ENCODE assay signal across 18 cellular contexts in the genomic region with DNA sequence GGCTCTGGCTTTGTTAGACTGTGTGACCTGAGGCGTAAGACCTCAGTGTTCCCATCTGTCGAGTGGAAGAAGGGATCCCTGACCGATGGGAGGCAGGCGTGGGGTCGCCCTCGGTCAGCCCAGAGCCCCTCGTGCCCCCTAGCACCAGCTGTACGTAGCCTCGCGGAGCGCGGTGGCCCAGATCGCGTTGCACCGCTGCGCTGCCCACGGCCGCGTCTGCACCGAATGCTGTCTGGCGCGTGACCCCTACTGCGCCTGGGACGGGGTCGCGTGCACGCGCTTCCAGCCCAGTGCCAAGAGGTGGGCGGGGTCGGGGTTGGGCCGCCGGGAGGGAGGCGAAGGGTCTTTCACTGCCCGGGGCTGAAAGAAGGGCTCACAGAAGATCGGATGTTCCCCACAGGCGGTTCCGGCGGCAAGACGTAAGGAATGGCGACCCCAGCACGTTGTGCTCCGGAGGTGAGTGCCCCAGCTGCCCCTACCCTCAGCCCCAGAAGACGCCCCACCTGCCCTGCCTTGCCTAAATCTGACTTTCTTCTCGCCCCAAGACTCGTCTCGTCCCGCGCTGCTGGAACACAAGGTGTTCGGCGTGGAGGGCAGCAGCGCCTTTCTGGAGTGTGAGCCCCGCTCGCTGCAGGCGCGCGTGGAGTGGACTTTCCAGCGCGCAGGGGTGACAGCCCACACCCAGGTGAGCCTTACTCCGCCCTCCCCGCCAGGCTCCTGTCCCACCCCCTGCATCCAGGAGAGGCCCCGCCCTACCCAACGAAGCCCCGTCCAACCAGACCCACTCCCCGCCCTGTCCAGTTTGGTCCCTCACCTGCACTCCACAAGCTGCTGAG. TPM values are rescaled to one million over a fixed set of nuclear protein-coding genes. Genes with fewer than 3 reads are reported as not detected.
DNase-seq lines count a peak whose midpoint lies in the region; ATAC-seq and TF ChIP-seq lines count a peak whose summit lies in the region.
"Had no signal": no experiment of that assay in that cellular context is flagged by ENCODE, and none has a peak within 500 bp of the region (broad histone marks: within the 10 kb centered on the region; RNA-seq: fewer than 3 reads in every experiment).

No MANE protein-coding gene starts in this region.

- TF ChIP-seq CTCF in CD8-positive, alpha-beta T cell (IDR thresholded peaks at IDR 0.05), result no peak
- TF ChIP-seq CTCF in GM23338 (conservative IDR thresholded peaks at IDR 0.05; ENCODE audit: low read depth in 2 of 2), result no peak

- H3K9me3 Mint-ChIP-seq in CD8-positive, alpha-beta T cell, result no peaks in the 10 kb centered on the region
- H3K9me3 Mint-ChIP-seq in GM23338, result no peaks in the 10 kb centered on the region
- no peaks in the 10 kb centered on the region for H3K9me3 Mint-ChIP-seq in naive thymus-derived CD8-positive, alpha-beta T cell

- intact Hi-C loops in CD8-positive, alpha-beta T cell (cut with DNase I, micrococcal nuclease), result no loop called here

- H3K36me3 Mint-ChIP-seq in CD8-positive, alpha-beta T cell, result no peaks in the 10 kb centered on the region
- H3K36me3 Mint-ChIP-seq in GM23338 (ENCODE audit: low read depth), result no peaks in the 10 kb centered on the region
- no peaks in the 10 kb centered on the region for H3K36me3 Mint-ChIP-seq in naive thymus-derived CD8-positive, alpha-beta T cell

- peak overlapping the region; percentile 86 for H3K4me2 ChIP-seq in GM23338
- H3K4me2 ChIP-seq: KMS-11, PC-9 had no signal

- peaks cover 25% of the 10 kb centered on the region for H3K4me1 Mint-ChIP-seq in CD8-positive, alpha-beta T cell (ENCODE audit: low read depth)
- H3K4me1 Mint-ChIP-seq in GM23338, result peaks cover 30% of the 10 kb centered on the region
- H3K4me1 Mint-ChIP-seq in naive thymus-derived CD8-positive, alpha-beta T cell, result peaks cover 16 to 29% (median 27%) of the 10 kb centered on the region in 4 donors

- no peaks in the 10 kb centered on the region for H3K36me3 ChIP-seq in CD8-positive, alpha-beta T cell (ENCODE audit: insufficient read depth, low read length)
- H3K36me3 ChIP-seq in GM23338 (ENCODE audit: insufficient read depth) (no peaks in the 10 kb centered on the region), ectodermal cell (ENCODE audit: control insufficient read depth, insufficient read depth, low read length) (no peaks in the 10 kb centered on the region)
- H3K36me3 ChIP-seq: neutrophil, thyroid gland had no signal

- CTCF ChIA-PET in CD8-positive, alpha-beta T cell (lab: Charles Lee), result interaction anchor here (0.6 to 1.6 kb wide), 15 partner anchors 9 to 1241 kb away, joined by 3 to 19 read pairs (median 4); no protein-coding TSS in a partner anchor

- no peaks in the 10 kb centered on the region for H3K9me2 ChIP-seq in GM23338 (ENCODE audit: insufficient read depth)

- no peak for DNase-seq in CD8-positive, alpha-beta T cell
- DNase-seq in GM23338 (ENCODE audit: low spot score), result peak; percentile 78
- DNase-seq in naive thymus-derived CD8-positive, alpha-beta T cell, result no peak
- DNase-seq in HCEC 1CT, result no peak
- no peak for DNase-seq in activated gamma-delta T cell (lab: John Stamatoyannopoulos, UW)
- no peak for DNase-seq in hepatic stellate cell (ENCODE audit: low spot score)
- DNase-seq: activated CD8-positive, alpha-beta memory T cell treated with anti-CD3 and anti-CD28 coated beads for 24 hours; effector CD4-positive, alpha-beta T cell; NCI-H1436 treated with DMSO at 0.1 percent for 48 hours; PC-9; small intestine; thyroid gland had no signal

- peaks cover 10% of the 10 kb centered on the region; the same call in 1 of the 2 replicates for H3F3A ChIP-seq in GM23338 (replicated peaks; ENCODE audit: low read depth)

- no peaks in the 10 kb centered on the region for H4K20me1 ChIP-seq in GM23338 (replicated peaks; ENCODE audit: insufficient read depth)

- peaks cover 24% of the 10 kb centered on the region for H3K27me3 ChIP-seq in CD8-positive, alpha-beta T cell (ENCODE audit: insufficient read depth, low read length)
- H3K27me3 ChIP-seq in GM23338 (ENCODE audit: insufficient read depth), result peaks cover 57% of the 10 kb centered on the region
- H3K27me3 ChIP-seq in ectodermal cell (ENCODE audit: control insufficient read depth, insufficient read depth, low read length, poor library complexity, severe bottlenecking), result peaks cover 37% of the 10 kb centered on the region
- H3K27me3 ChIP-seq: thyroid gland had no signal

- no peak for ATAC-seq in CD8-positive, alpha-beta T cell
- ATAC-seq in GM23338 (peak; percentile 18), GM19455 (IDR thresholded peaks at IDR 0.05; ENCODE audit: unreplicated experiment) (no peak)
- no peak for ATAC-seq in naive thymus-derived CD8-positive, alpha-beta T cell

- H3K4me1 ChIP-seq in CD8-positive, alpha-beta T cell (ENCODE audit: insufficient read depth, low read length), result peaks cover 31% of the 10 kb centered on the region
- H3K4me1 ChIP-seq in GM23338 (ENCODE audit: insufficient read depth) (peaks cover 3% of the 10 kb centered on the region; the same call in 1 of the 2 replicates), ectodermal cell (ENCODE audit: control insufficient read depth, insufficient read depth, low read length) (peaks cover 7% of the 10 kb centered on the region)

- H3K79me2 ChIP-seq in GM23338 (replicated peaks; ENCODE audit: insufficient read depth), result no peaks in the 10 kb centered on the region

- H3K27ac Mint-ChIP-seq in CD8-positive, alpha-beta T cell, result no peak overlapping the region
- no peak overlapping the region for H3K27ac Mint-ChIP-seq in GM23338
- H3K27ac Mint-ChIP-seq in naive thymus-derived CD8-positive, alpha-beta T cell, result no peak overlapping the region

- H2AFZ ChIP-seq in GM23338, result peak overlapping the region; percentile 80
- H2AFZ ChIP-seq: PC-9 had no signal

- no peak overlapping the region for H3K27ac ChIP-seq in CD8-positive, alpha-beta T cell (ENCODE audit: low read depth, low read length)
- no peak overlapping the region for H3K27ac ChIP-seq in GM23338 (ENCODE audit: low read depth)
- no peak overlapping the region for H3K27ac ChIP-seq in ectodermal cell (ENCODE audit: insufficient read depth, low read depth, low read length, poor library complexity, severe bottlenecking)
- H3K27ac ChIP-seq: KMS-11, neutrophil, PC-9, thyroid gland had no signal

- peak overlapping the region; percentile 55 for H3K4me3 Mint-ChIP-seq in CD8-positive, alpha-beta T cell
- H3K4me3 Mint-ChIP-seq in GM23338, result peak overlapping the region; percentile 78
- H3K4me3 Mint-ChIP-seq in naive thymus-derived CD8-positive, alpha-beta T cell, result peak overlapping the region; percentile 47 to 78 (median 67)

- POLR2A ChIA-PET in CD8-positive, alpha-beta T cell (lab: Charles Lee), result no interaction called here
- POLR2A ChIA-PET in naive thymus-derived CD8-positive, alpha-beta T cell (lab: Charles Lee), result interaction anchor here (1.1 to 2.4 kb wide), 3 partner anchors 12 to 49 kb away, joined by 3 to 10 read pairs (median 4); partner anchors contain the start of genes HYAL3 and NAA80

- peak overlapping the region; percentile 19 for H3K4me3 ChIP-seq in CD8-positive, alpha-beta T cell (ENCODE audit: low read depth, low read length)
- H3K4me3 ChIP-seq in GM23338 (peak overlapping the region; percentile 63), ectodermal cell (ENCODE audit: insufficient read depth, low read depth, low read length) (peak overlapping the region; percentile 27)
- H3K4me3 ChIP-seq: PC-9, thyroid gland had no signal

- no peaks in the 10 kb centered on the region for H3K9me3 ChIP-seq in CD8-positive, alpha-beta T cell (ENCODE audit: low read length)
- no peaks in the 10 kb centered on the region for H3K9me3 ChIP-seq in ectodermal cell (ENCODE audit: control insufficient read depth, low read length)
- H3K9me3 ChIP-seq: neutrophil, thyroid gland had no signal

- WGBS in ectodermal cell, 2 experiments, result 17 to 19% methylated on average over 64 of the region's 64 CpGs

- H3K27me3 Mint-ChIP-seq in CD8-positive, alpha-beta T cell (ENCODE audit: low read depth), result peaks cover 27% of the 10 kb centered on the region
- peaks cover 49% of the 10 kb centered on the region for H3K27me3 Mint-ChIP-seq in GM23338 (ENCODE audit: insufficient read depth, low read depth, poor library complexity)
- H3K27me3 Mint-ChIP-seq in naive thymus-derived CD8-positive, alpha-beta T cell, result peaks cover 13 to 42% (median 21%) of the 10 kb centered on the region in 5 donors

RNA-seq across cellular contexts. Expression of gene LSMEM2, which starts 3.5 kb away (rescaled TPM):
- total RNA-seq in CD8-positive, alpha-beta T cell, result not detected
- total RNA-seq in GM23338 (2014; rRNA removed; shearing (Covaris generic)), result 0.59 and 1.5 TPM in 2 replicates
- polyA plus RNA-seq in GM23338 (2016; fragmentation: Nextera tagmentation; extraction: Ambion mirVana), result 0.86 and 1.5 TPM in 2 replicates
- polyA plus RNA-seq in ectodermal cell (2013, experiment 1 of 4), result 0.28 TPM
- 0.37 TPM for polyA plus RNA-seq in ectodermal cell (2013, experiment 2 of 4)
- 0.16 TPM for polyA plus RNA-seq in ectodermal cell (2013, experiment 3 of 4)
- 0.41 TPM for polyA plus RNA-seq in ectodermal cell (2013, experiment 4 of 4)
- total RNA-seq in naive thymus-derived CD8-positive, alpha-beta T cell, result not detected
- under 1 TPM in 2 of 3 donors, not detected in 1; 0.15 to 0.21 TPM for polyA plus RNA-seq in naive thymus-derived CD8-positive, alpha-beta T cell
- total RNA-seq: left lobe of liver, NCI-H460, thyroid gland had no signal

RNA-seq across cellular contexts. Expression of gene SEMA3B, which starts 6.4 kb away (rescaled TPM):
- 1 to 10 TPM; 1.4 to 1.6 TPM for total RNA-seq in CD8-positive, alpha-beta T cell
- total RNA-seq in GM23338 (2014; rRNA removed; shearing (Covaris generic)), result 2.4 and 8.0 TPM in 2 replicates
- 3.0 and 3.3 TPM in 2 replicates for polyA plus RNA-seq in GM23338 (2016; fragmentation: Nextera tagmentation; extraction: Ambion mirVana)
- 17.9 TPM for polyA plus RNA-seq in ectodermal cell (2013, experiment 1 of 4)
- polyA plus RNA-seq in ectodermal cell (2013, experiment 2 of 4), result 19.8 TPM
- polyA plus RNA-seq in ectodermal cell (2013, experiment 3 of 4), result 13.0 TPM
- 18.3 TPM for polyA plus RNA-seq in ectodermal cell (2013, experiment 4 of 4)
- total RNA-seq in naive thymus-derived CD8-positive, alpha-beta T cell, result 1 to 10 TPM; 1.0 to 1.1 TPM
- polyA plus RNA-seq in naive thymus-derived CD8-positive, alpha-beta T cell, result under 1 TPM in 1 of 3 donors, not detected in 2; 0.09 TPM

RNA-seq across cellular contexts. Expression of gene IFRD2, which starts 16.9 kb away (rescaled TPM):
- 10 to 100 TPM; 42.4 to 42.9 TPM for total RNA-seq in CD8-positive, alpha-beta T cell
- 91.5 and 92.4 TPM in 2 replicates for total RNA-seq in GM23338 (2014; rRNA removed; shearing (Covaris generic))
- polyA plus RNA-seq in GM23338 (2016; fragmentation: Nextera tagmentation; extraction: Ambion mirVana), result 80.8 and 89.7 TPM in 2 replicates
- polyA plus RNA-seq in ectodermal cell (2013, experiment 1 of 4), result 48.5 TPM
- 47.8 TPM for polyA plus RNA-seq in ectodermal cell (2013, experiment 2 of 4)
- 41.9 TPM for polyA plus RNA-seq in ectodermal cell (2013, experiment 3 of 4)
- polyA plus RNA-seq in ectodermal cell (2013, experiment 4 of 4), result 41.7 TPM
- total RNA-seq in naive thymus-derived CD8-positive, alpha-beta T cell, result 10 to 100 TPM; 68.9 TPM
- 10 to 100 TPM; 59.4 to 69.7 (median 60.7) TPM for polyA plus RNA-seq in naive thymus-derived CD8-positive, alpha-beta T cell

RNA-seq across cellular contexts. Expression of gene HYAL3, which starts 23.8 kb away (rescaled TPM):
- 1 to 10 TPM; 2.1 to 3.2 TPM for total RNA-seq in CD8-positive, alpha-beta T cell
- 2.5 and 7.1 TPM in 2 replicates for total RNA-seq in GM23338 (2014; rRNA removed; shearing (Covaris generic))
- 2.4 and 3.7 TPM in 2 replicates for polyA plus RNA-seq in GM23338 (2016; fragmentation: Nextera tagmentation; extraction: Ambion mirVana)
- 4.8 TPM for polyA plus RNA-seq in ectodermal cell (2013, experiment 1 of 4)
- polyA plus RNA-seq in ectodermal cell (2013, experiment 2 of 4), result 4.2 TPM
- 4.1 TPM for polyA plus RNA-seq in ectodermal cell (2013, experiment 3 of 4)
- polyA plus RNA-seq in ectodermal cell (2013, experiment 4 of 4), result 3.0 TPM
- total RNA-seq in naive thymus-derived CD8-positive, alpha-beta T cell, result 1 to 10 TPM; 3.2 to 4.7 TPM
- polyA plus RNA-seq in naive thymus-derived CD8-positive, alpha-beta T cell, result 1 to 10 TPM; 2.5 to 3.8 (median 3.0) TPM

RNA-seq across cellular contexts. Expression of gene NAA80, which starts 23.8 kb away (rescaled TPM):
- total RNA-seq in CD8-positive, alpha-beta T cell, result 10 to 100 TPM; 37.1 to 40.7 TPM
- 11.3 and 16.7 TPM in 2 replicates for total RNA-seq in GM23338 (2014; rRNA removed; shearing (Covaris generic))
- 11.2 and 12.1 TPM in 2 replicates for polyA plus RNA-seq in GM23338 (2016; fragmentation: Nextera tagmentation; extraction: Ambion mirVana)
- 15.4 TPM for polyA plus RNA-seq in ectodermal cell (2013, experiment 1 of 4)
- polyA plus RNA-seq in ectodermal cell (2013, experiment 2 of 4), result 12.9 TPM
- 13.2 TPM for polyA plus RNA-seq in ectodermal cell (2013, experiment 3 of 4)
- 19.0 TPM for polyA plus RNA-seq in ectodermal cell (2013, experiment 4 of 4)
- 10 to 100 TPM; 33.8 to 36.8 TPM for total RNA-seq in naive thymus-derived CD8-positive, alpha-beta T cell
- 10 to 100 TPM; 10.8 to 18.7 (median 17.4) TPM for polyA plus RNA-seq in naive thymus-derived CD8-positive, alpha-beta T cell
